In genomic region chr3:63343674-63344073, GRCh38 we compare ENCODE assay signal across 8 cellular contexts.
DNase-seq lines count a peak whose midpoint lies in the region; ATAC-seq and TF ChIP-seq lines count a peak whose summit lies in the region.

No MANE protein-coding gene starts in this region.

- intact Hi-C loops in spleen (cut with DNase I; ENCODE audit: low total_unique reads), result no loop called here

- TF ChIP-seq RAD21 in Ishikawa (IDR thresholded peaks at IDR 0.05; ENCODE audit: low read depth), result no peak

- no peaks in the 10 kb centered on the region for H3K9me3 ChIP-seq in ES-I3 (ENCODE audit: control insufficient read depth, insufficient read depth, low read length)
- peaks cover 9% of the 10 kb centered on the region for H3K9me3 ChIP-seq in NT2/D1 (ENCODE audit: insufficient read depth, low read length)
- H3K9me3 ChIP-seq in iPS-18a (ENCODE audit: control insufficient read depth, low read depth, low read length), result no peaks in the 10 kb centered on the region
- H3K9me3 ChIP-seq in spleen, result no peaks in the 10 kb centered on the region

- H3K4me1 ChIP-seq in ES-I3 (ENCODE audit: insufficient read depth, low read length) (peaks cover 23% of the 10 kb centered on the region), NT2/D1 (ENCODE audit: insufficient read depth, insufficient read length) (no peaks in the 10 kb centered on the region), iPS-18a (ENCODE audit: control insufficient read depth, low read depth, low read length) (peaks cover 21% of the 10 kb centered on the region), spleen (peaks cover 0 to 8% (median 4%) of the 10 kb centered on the region in 6 donors)

- H3K4me3 ChIP-seq in NT2/D1 (ENCODE audit: insufficient read length, low read depth) (no peak overlapping the region), astrocyte of the cerebellum (ENCODE audit: low read depth, low read length) (no peak overlapping the region), iPS-18a (ENCODE audit: low read length) (peak overlapping the region; percentile 47), spleen (no peak overlapping the region)

- TF ChIP-seq CTCF in astrocyte of the cerebellum (IDR thresholded peaks at IDR 0.05; ENCODE audit: low read depth, low read length, missing control alignments) (no peak), spleen (IDR thresholded peaks at IDR 0.05 in 8 of 11, conservative IDR thresholded peaks at IDR 0.05 in 3 of 11) (no peak)

- 1 to 5% (median 2%) methylated on average over 9 of the region's 9 CpGs for WGBS in spleen, 5 donors

- no peak for TF ChIP-seq EP300 in Ishikawa (IDR thresholded peaks at IDR 0.05; ENCODE audit: borderline replicate concordance)

- ATAC-seq in GM18858 (IDR thresholded peaks at IDR 0.05; ENCODE audit: unreplicated experiment), result no peak

- H3K27ac ChIP-seq in iPS-18a (ENCODE audit: low read length) (peak overlapping the region; percentile 14), spleen (no peak overlapping the region)

- H3K9ac ChIP-seq in ES-I3 (ENCODE audit: low read depth, low read length) (0 out of 2 replicates have a peak overlapping the region, but pooled peaks have one; percentile 5), NT2/D1 (ENCODE audit: insufficient read length, low read depth) (no peak overlapping the region), iPS-18a (ENCODE audit: low read length) (no peak overlapping the region)

- H3K36me3 ChIP-seq in ES-I3 (ENCODE audit: insufficient read depth, low read length) (no peaks in the 10 kb centered on the region), NT2/D1 (ENCODE audit: insufficient read depth, insufficient read length, low read length) (no peaks in the 10 kb centered on the region), iPS-18a (ENCODE audit: control insufficient read depth, low read depth, low read length) (no peaks in the 10 kb centered on the region), spleen (no peaks in the 10 kb centered on the region)

- TF ChIP-seq POLR2A in spleen (IDR thresholded peaks at IDR 0.05), result no peak

- H3K27me3 ChIP-seq in NT2/D1 (ENCODE audit: insufficient read depth, insufficient read length), result no peaks in the 10 kb centered on the region
- H3K27me3 ChIP-seq in iPS-18a (ENCODE audit: control insufficient read depth, insufficient read depth, low read length), result no peaks in the 10 kb centered on the region
- H3K27me3 ChIP-seq in spleen (replicated peaks in 1 of 7), result peaks cover 0 to 32% (median 0%) of the 10 kb centered on the region in 7 donors

- in situ Hi-C loops in astrocyte of the cerebellum (cut with HindIII; ENCODE audit: low sequenced_read_pairs), result no loop called here

- DNase-seq in NT2/D1 (ENCODE audit: low read depth, low spot score) (peak; percentile 95), astrocyte of the cerebellum (ENCODE audit: low read depth) (peak; percentile 98), spleen (no peak)
- DNase-seq in stimulated activated CD4-positive, alpha-beta T cell treated with anti-CD3 and anti-CD28 coated beads, Interleukin-15, amount 100 ng/mL, for 48 hours (ENCODE audit: low read depth in 2 of 2), result peak; percentile 31 to 46

TF ChIP-seq in Ishikawa, 13 proteins besides CTCF, POLR2A, EP300 and RAD21:
- TF ChIP-seq YY1 (IDR thresholded peaks at IDR 0.05; ENCODE audit: low read depth), result no peak
- peak; percentile 30; the same call in 1 of the 2 replicates for TF ChIP-seq NFIC (IDR thresholded peaks at IDR 0.05)
- TF ChIP-seq TCF12 (IDR thresholded peaks at IDR 0.05; ENCODE audit: low read depth), result no peak
